Comparison of ENCODE assay signal across 1 cellular context in genomic region chr11:78061088-78061920, GRCh38.
TF ChIP-seq lines count a peak whose summit lies in the region.

No MANE protein-coding gene starts in this region.

TF ChIP-seq in IMR-90, 13 proteins besides CTCF, POLR2A, EP300 and RAD21 (continued from another document):
- TF ChIP-seq FOS (IDR thresholded peaks at IDR 0.05; ENCODE audit: low read depth, low read length) (no peak), BHLHE40 (IDR thresholded peaks at IDR 0.05; ENCODE audit: low read depth, low read length) (no peak), ELK1 (IDR thresholded peaks at IDR 0.05; ENCODE audit: borderline replicate concordance, low read depth, low read length) (no peak), MAZ (IDR thresholded peaks at IDR 0.05; ENCODE audit: borderline replicate concordance, low read depth, low read length) (no peak), MAFK (IDR thresholded peaks at IDR 0.05; ENCODE audit: low read depth, low read length) (no peak), CHD1 (IDR thresholded peaks at IDR 0.05; ENCODE audit: low read depth, low read length) (no peak), RCOR1 (IDR thresholded peaks at IDR 0.05; ENCODE audit: insufficient replicate concordance, low read length) (no peak), SMC3 (IDR thresholded peaks at IDR 0.05; ENCODE audit: low read depth, low read length) (no peak), NFE2L2 (IDR thresholded peaks at IDR 0.05; ENCODE audit: low read depth, low read length) (no peak), CEBPB (IDR thresholded peaks at IDR 0.05; ENCODE audit: low read depth, low read length) (no peak), RFX5 (IDR thresholded peaks at IDR 0.05; ENCODE audit: low read depth, low read length) (no peak)
